Comparison of ENCODE assay signal across 28 cellular contexts in the genomic region with DNA sequence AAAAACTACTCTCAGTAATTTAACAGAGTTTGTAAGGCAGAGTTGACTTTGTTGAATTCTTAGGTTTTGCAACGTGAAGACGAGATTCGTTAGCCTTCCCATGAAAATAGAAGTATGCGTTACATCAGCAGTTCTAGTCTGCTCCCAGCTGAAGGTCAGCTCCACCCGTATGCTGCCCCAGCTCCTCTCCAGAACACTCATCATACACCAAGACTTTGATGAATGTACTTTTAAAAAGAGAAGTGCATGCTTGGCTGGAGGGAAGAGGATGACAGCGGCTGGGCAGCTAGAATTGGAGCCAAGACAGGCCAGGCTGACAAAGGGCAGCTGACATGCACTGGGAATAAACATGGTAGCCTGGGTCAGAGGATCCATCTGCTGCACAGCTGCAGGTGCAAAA.
"Had no signal": no experiment of that assay in that cellular context is flagged by ENCODE, and none has a peak within 500 bp of the region (broad histone marks: within the 10 kb centered on the region; RNA-seq: fewer than 3 reads in every experiment).

No MANE protein-coding gene starts in this region.

- H3K4me1 Mint-ChIP-seq: naive thymus-derived CD8-positive, alpha-beta T cell; stimulated activated memory B cell treated with anti-CD40 and anti-IgM and Interleukin-4, amounts not matched to agents 10 μg/mL and 1 μg/mL and 100 μg/mL, for 72 hours; stimulated activated naive CD8-positive, alpha-beta T cell treated with anti-CD3 and anti-CD28 coated beads, Interleukin-15, amount 100 ng/mL, for 72 hours had no signal

- H3K27me3 ChIP-seq: ovary, right lobe of liver, sigmoid colon, suprapubic skin, testis, tibial artery, transverse colon, vagina had no signal

- H3K27ac ChIP-seq: ovary, parathyroid adenoma, psoas muscle, right lobe of liver, sigmoid colon, suprapubic skin, testis, tibial artery, transverse colon, vagina had no signal

- H3K27me3 Mint-ChIP-seq: natural killer cell treated with Interleukin-12 subunit alpha and Interleukin-12 subunit beta and Interleukin-15 and Interleukin-18, amount 100 ng/mL, for 72 hours; stimulated activated memory B cell treated with anti-CD40 and anti-IgM and Interleukin-4, amounts not matched to agents 10 μg/mL and 1 μg/mL and 100 μg/mL, for 72 hours had no signal

- H3K4me3 ChIP-seq: ovary, psoas muscle, right lobe of liver, sigmoid colon, suprapubic skin, testis, tibial artery, transverse colon, vagina had no signal

- H2AFZ ChIP-seq: parathyroid adenoma had no signal

- H3K36me3 Mint-ChIP-seq: naive thymus-derived CD8-positive, alpha-beta T cell; natural killer cell treated with Interleukin-12 subunit alpha and Interleukin-12 subunit beta and Interleukin-15 and Interleukin-18, amount 100 ng/mL, for 72 hours; stimulated activated memory B cell treated with anti-CD40 and anti-IgM and Interleukin-4, amounts not matched to agents 10 μg/mL and 1 μg/mL and 100 μg/mL, for 72 hours had no signal

- H3K27ac Mint-ChIP-seq: naive thymus-derived CD8-positive, alpha-beta T cell; natural killer cell treated with Interleukin-12 subunit alpha and Interleukin-12 subunit beta and Interleukin-15 and Interleukin-18, amount 100 ng/mL, for 72 hours; nephron progenitor cell; progenitor cell of endocrine pancreas; stimulated activated memory B cell treated with anti-CD40 and anti-IgM and Interleukin-4, amounts not matched to agents 10 μg/mL and 1 μg/mL and 100 μg/mL, for 72 hours; stimulated activated naive CD8-positive, alpha-beta T cell treated with anti-CD3 and anti-CD28 coated beads, Interleukin-15, amount 100 ng/mL, for 72 hours; type B pancreatic cell had no signal

- H3K9me3 ChIP-seq: ovary, psoas muscle, right lobe of liver, sigmoid colon, suprapubic skin, testis, tibial artery, transverse colon, vagina had no signal

- H3K9ac ChIP-seq: parathyroid adenoma had no signal

- H3K36me3 ChIP-seq: ovary, right lobe of liver, sigmoid colon, suprapubic skin, tibial artery, transverse colon, vagina had no signal

- H3K4me1 ChIP-seq: parathyroid adenoma, psoas muscle, right lobe of liver, sigmoid colon, suprapubic skin, testis, tibial artery, transverse colon, vagina had no signal

- ATAC-seq: naive thymus-derived CD8-positive, alpha-beta T cell; natural killer cell treated with Interleukin-12 subunit alpha and Interleukin-12 subunit beta and Interleukin-15 and Interleukin-18, amount 100 ng/mL, for 72 hours; psoas muscle; right cardiac atrium; right lobe of liver; stimulated activated memory B cell treated with anti-CD40 and anti-IgM and Interleukin-4, amounts not matched to agents 10 μg/mL and 1 μg/mL and 100 μg/mL, for 72 hours; stimulated activated naive CD8-positive, alpha-beta T cell treated with anti-CD3 and anti-CD28 coated beads, Interleukin-15, amount 100 ng/mL, for 72 hours; stimulated activated naive CD8-positive, alpha-beta T cell treated with anti-CD3 and anti-CD28 coated beads, Interleukin-15, Interleukin-2, amounts not matched to agents 100 U/mL and 50 U/mL, for 24 hours had no signal

- H3K4me3 Mint-ChIP-seq: naive thymus-derived CD8-positive, alpha-beta T cell; natural killer cell treated with Interleukin-12 subunit alpha and Interleukin-12 subunit beta and Interleukin-15 and Interleukin-18, amount 100 ng/mL, for 72 hours; nephron progenitor cell; neural crest cell; stimulated activated memory B cell treated with anti-CD40 and anti-IgM and Interleukin-4, amounts not matched to agents 10 μg/mL and 1 μg/mL and 100 μg/mL, for 72 hours; stimulated activated naive CD8-positive, alpha-beta T cell treated with anti-CD3 and anti-CD28 coated beads, Interleukin-15, amount 100 ng/mL, for 72 hours; type B pancreatic cell had no signal

- DNase-seq: naive thymus-derived CD8-positive, alpha-beta T cell; nephron progenitor cell; occipital lobe; ovary; psoas muscle; right cardiac atrium; right lobe of liver; sigmoid colon; small intestine; stimulated activated CD4-positive, alpha-beta T cell treated with anti-CD3 and anti-CD28 coated beads, Interleukin-15, amount 100 ng/mL, for 24 hours; stimulated activated CD4-positive, alpha-beta T cell treated with anti-CD3 and anti-CD28 coated beads, Interleukin-4, amount 100 ng/mL, for 1 hour; stimulated activated CD4-positive, alpha-beta T cell treated with anti-CD3 and anti-CD28 coated beads, Interleukin-4, amount 100 ng/mL, for 4 hours; stimulated activated CD8-positive, alpha-beta memory T cell treated with anti-CD3 and anti-CD28 coated beads, Interleukin-4, amount 100 ng/mL, for 48 hours; stimulated activated naive CD4-positive, alpha-beta T cell; stimulated activated naive CD8-positive, alpha-beta T cell treated with anti-CD3 and anti-CD28 coated beads, Interleukin-15, amount 100 ng/mL, for 72 hours; stimulated activated naive CD8-positive, alpha-beta T cell treated with anti-CD3 and anti-CD28 coated beads, Interleukin-15, Interleukin-2, amounts not matched to agents 100 U/mL and 50 U/mL, for 24 hours; substantia nigra; testis; tibial artery; transverse colon had no signal

- H3K79me2 ChIP-seq: parathyroid adenoma had no signal
